ENCODE assay signal across 14 cellular contexts in the genomic region with DNA sequence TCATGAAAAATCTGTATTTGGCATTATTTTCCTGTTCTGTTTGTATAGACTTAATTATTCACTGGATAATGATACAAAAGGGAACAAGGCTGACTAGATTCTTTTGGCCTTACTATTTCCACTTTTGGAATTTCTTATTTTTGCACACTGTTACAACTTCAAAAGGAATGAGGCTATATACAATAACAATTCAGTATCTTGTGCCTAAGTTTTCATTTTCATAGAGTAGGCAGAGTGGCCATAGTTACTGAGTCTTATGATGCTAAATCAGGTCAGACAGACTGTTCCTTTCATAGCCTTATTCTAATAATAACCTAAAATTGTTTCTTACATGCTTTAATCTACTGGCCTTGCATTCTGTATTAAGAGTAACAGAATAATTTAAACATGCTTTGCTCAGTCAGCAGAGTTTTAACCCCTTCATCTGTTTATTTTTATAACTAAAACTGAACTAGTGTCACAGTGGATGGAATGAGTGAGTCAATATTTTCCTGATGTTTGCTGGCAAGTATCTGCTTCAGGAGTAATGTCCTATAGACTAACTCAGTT. TPM values are rescaled to one million over a fixed set of nuclear protein-coding genes. Genes with fewer than 3 reads are reported as not detected.
DNase-seq lines count a peak whose midpoint lies in the region; ATAC-seq and TF ChIP-seq lines count a peak whose summit lies in the region.
"Had no signal": no experiment of that assay in that cellular context is flagged by ENCODE, and none has a peak within 500 bp of the region (broad histone marks: within the 10 kb centered on the region; RNA-seq: fewer than 3 reads in every experiment).

No MANE protein-coding gene starts in this region.

- no peak overlapping the region for H3K27ac Mint-ChIP-seq in activated naive CD4-positive, alpha-beta T cell treated with anti-CD3 and anti-CD28 coated beads for 36 hours
- H3K27ac Mint-ChIP-seq: activated T-helper 17 cell treated with anti-CD3 and anti-CD28 coated beads, Interleukin-2, amount 50 U/mL, for 72 hours had no signal

- no peaks in the 10 kb centered on the region for H3K9me3 ChIP-seq in lower lobe of right lung

- no peak overlapping the region for H3K4me3 ChIP-seq in choroid plexus epithelial cell (ENCODE audit: low read depth, low read length)
- no peak overlapping the region for H3K4me3 ChIP-seq in lower lobe of right lung

- DNase-seq in AG08395 (ENCODE audit: low spot score) (peak; percentile 28), LHCN-M2 (ENCODE audit: low read depth) (peak; percentile 54), choroid plexus epithelial cell (ENCODE audit: low read depth) (peak; percentile 80), lower lobe of right lung (no peak), DMS53 treated with DMSO at 0.1 percent for 48 hours (lab: John Stamatoyannopoulos, UW; ENCODE audit: unreplicated experiment) (no peak), H4 (ENCODE audit: low spot score) (no peak)
- no peak for DNase-seq in activated naive CD4-positive, alpha-beta T cell treated with anti-CD3 and anti-CD28 coated beads for 36 hours
- DNase-seq: activated CD4-positive, alpha-beta T cell treated with anti-CD3 and anti-CD28 coated beads for 48 hours; C1 segment of cervical spinal cord; effector memory CD4-positive, alpha-beta T cell; islet precursor cell; stimulated activated CD4-positive, alpha-beta T cell treated with anti-CD3 and anti-CD28 coated beads, Interleukin-4, amount 100 ng/mL, for 1 hour had no signal

- H3K9me3 Mint-ChIP-seq in activated naive CD4-positive, alpha-beta T cell treated with anti-CD3 and anti-CD28 coated beads for 36 hours = no peaks in the 10 kb centered on the region
- H3K9me3 Mint-ChIP-seq: activated T-helper 17 cell treated with anti-CD3 and anti-CD28 coated beads, Interleukin-2, amount 50 U/mL, for 72 hours had no signal

- CTCF ChIA-PET in activated naive CD4-positive, alpha-beta T cell treated with anti-CD3 and anti-CD28 coated beads for 36 hours (lab: Charles Lee) = no interaction called here

- peaks cover 4% of the 10 kb centered on the region for H3K27me3 Mint-ChIP-seq in activated naive CD4-positive, alpha-beta T cell treated with anti-CD3 and anti-CD28 coated beads for 36 hours (ENCODE audit: low read depth)

- no peak overlapping the region for H3K4me3 Mint-ChIP-seq in activated naive CD4-positive, alpha-beta T cell treated with anti-CD3 and anti-CD28 coated beads for 36 hours
- H3K4me3 Mint-ChIP-seq: activated T-helper 17 cell treated with anti-CD3 and anti-CD28 coated beads, Interleukin-2, amount 50 U/mL, for 72 hours had no signal

- H3K36me3 Mint-ChIP-seq in activated naive CD4-positive, alpha-beta T cell treated with anti-CD3 and anti-CD28 coated beads for 36 hours (ENCODE audit: low read depth) = no peaks in the 10 kb centered on the region

- intact Hi-C loops in lower lobe of right lung (cut with DNase I) = no loop called here
- intact Hi-C loops in activated naive CD4-positive, alpha-beta T cell treated with anti-CD3 and anti-CD28 coated beads for 36 hours (cut with micrococcal nuclease) = no loop called here

- H3K4me1 ChIP-seq in lower lobe of right lung = peaks cover 11% of the 10 kb centered on the region

- no peaks in the 10 kb centered on the region for H3K36me3 ChIP-seq in lower lobe of right lung

- no peak for TF ChIP-seq CTCF in choroid plexus epithelial cell (conservative IDR thresholded peaks at IDR 0.05; ENCODE audit: low read depth, low read length)
- TF ChIP-seq CTCF in lower lobe of right lung (IDR thresholded peaks at IDR 0.05) = no peak

- H3K27me3 ChIP-seq in lower lobe of right lung (ENCODE audit: low read depth) = no peaks in the 10 kb centered on the region

- peaks cover 4% of the 10 kb centered on the region for H3K4me1 Mint-ChIP-seq in activated naive CD4-positive, alpha-beta T cell treated with anti-CD3 and anti-CD28 coated beads for 36 hours (ENCODE audit: low read depth)
- H3K4me1 Mint-ChIP-seq: activated T-helper 17 cell treated with anti-CD3 and anti-CD28 coated beads, Interleukin-2, amount 50 U/mL, for 72 hours had no signal

- peak overlapping the region; percentile 27 for H3K27ac ChIP-seq in lower lobe of right lung

- ATAC-seq in lower lobe of right lung (no peak), GM21529 (IDR thresholded peaks at IDR 0.05; ENCODE audit: unreplicated experiment) (no peak)
- ATAC-seq: activated T-helper 17 cell treated with anti-CD3 and anti-CD28 coated beads, Interleukin-2, amount 50 U/mL, for 72 hours had no signal

RNA-seq across cellular contexts. Expression of gene TTC8, which starts 10.5 kb away (rescaled TPM):
- total RNA-seq in LHCN-M2 (2014; rRNA removed) (22.3 and 23.0 TPM in 2 replicates), lower lobe of right lung (12.1 TPM)
- 12.5 TPM for polyA plus RNA-seq in LHCN-M2 (2012)
- total RNA-seq in H4 (2014; rRNA removed; shearing (Covaris generic)) = 21.8 and 27.8 TPM in 2 replicates
- 1 to 10 TPM; 1.8 to 1.9 TPM for total RNA-seq in activated naive CD4-positive, alpha-beta T cell treated with anti-CD3 and anti-CD28 coated beads for 36 hours

RNA-seq across cellular contexts. Expression of gene EML5, which starts 42.2 kb away (rescaled TPM):
- total RNA-seq in LHCN-M2 (2014; rRNA removed) = 0.06 and 0.17 TPM in 2 replicates
- polyA plus RNA-seq in LHCN-M2 (2012) = 0.02 TPM
- total RNA-seq in lower lobe of right lung = 2.4 TPM
- total RNA-seq in H4 (2014; rRNA removed; shearing (Covaris generic)) = 0.43 and 0.58 TPM in 2 replicates
- 1 to 10 TPM; 3.7 to 3.8 TPM for total RNA-seq in activated naive CD4-positive, alpha-beta T cell treated with anti-CD3 and anti-CD28 coated beads for 36 hours

Comparison
In these comparisons a context has a peak if more than half of its experiments do, and no peak if none do; other contexts are left out.
1. DNase-seq: peak in AG08395 (single experiment), LHCN-M2 (single experiment) and choroid plexus epithelial cell (single experiment); none in lower lobe of right lung (single experiment), DMS53 treated with DMSO at 0.1 percent for 48 hours (single experiment), H4 (single experiment) and activated naive CD4-positive, alpha-beta T cell treated with anti-CD3 and anti-CD28 coated beads for 36 hours (single experiment).